ENCODE assay signal across 23 cellular contexts in genomic region chr2:170571612-170572011, GRCh38.
"Had no signal": no experiment of that assay in that cellular context is flagged by ENCODE, and none has a peak within 500 bp of the region (broad histone marks: within the 10 kb centered on the region; RNA-seq: fewer than 3 reads in every experiment).

No MANE protein-coding gene starts in this region.

- H3K4me3 ChIP-seq: adrenal gland, breast epithelium, Peyer's patch, SJCRH30 had no signal

- H3K27me3 ChIP-seq: breast epithelium, Peyer's patch, SJCRH30 had no signal

- H3K27ac ChIP-seq: adrenal gland, breast epithelium, Peyer's patch, RWPE1, SJCRH30, WERI-Rb-1 had no signal

- H3K4me1 ChIP-seq: adrenal gland, breast epithelium, Peyer's patch had no signal

- H3K4me2 ChIP-seq: SK-N-SH had no signal

- H3K9ac ChIP-seq: SK-N-SH had no signal

- H3K9me3 ChIP-seq: adrenal gland, breast epithelium, Peyer's patch, SJCRH30, SK-N-SH had no signal

- DNase-seq: activated CD4-positive, alpha-beta T cell treated with anti-CD3 and anti-CD28 coated beads for 36 hours; activated CD8-positive, alpha-beta memory T cell treated with anti-CD3 and anti-CD28 coated beads, Interleukin-2, amount 50 U/mL, for 48 hours; activated CD8-positive, alpha-beta T cell treated with anti-CD3 and anti-CD28 coated beads for 36 hours; activated naive CD4-positive, alpha-beta T cell treated with anti-CD3 and anti-CD28 coated beads, Interleukin-2, amount 50 U/mL, for 16 hours; activated naive CD8-positive, alpha-beta T cell treated with anti-CD3 and anti-CD28 coated beads, Interleukin-2, amount 10 ng/mL, durations not matched to agents 7 days and 5 days; activated T-cell treated with anti-CD3 and anti-CD28 coated beads, Interleukin-2, amount 50 U/mL, for 1 hour; adrenal gland; aorta; Karpas-422; NCI-H1105 treated with DMSO at 0.1 percent for 48 hours; NCI-H1436 treated with DMSO at 0.1 percent for 48 hours; NCI-H187; NCI-H2081; NCI-H446; NCI-H524; Peyer's patch; Right ventricle myocardium superior; SJCRH30; SK-N-SH; T-helper 1 cell; WERI-Rb-1 had no signal

- H3K36me3 ChIP-seq: adrenal gland, breast epithelium, Peyer's patch, SJCRH30, WERI-Rb-1 had no signal

- ATAC-seq: activated CD4-positive, alpha-beta T cell treated with anti-CD3 and anti-CD28 coated beads for 36 hours; activated CD8-positive, alpha-beta T cell treated with anti-CD3 and anti-CD28 coated beads for 36 hours had no signal

- H3K9me2 ChIP-seq: SK-N-SH had no signal
